ENCODE assay signal across 18 cellular contexts in genomic region chr2:109434351-109434750, GRCh38.
"Had no signal": no experiment of that assay in that cellular context is flagged by ENCODE, and none has a peak within 500 bp of the region (broad histone marks: within the 10 kb centered on the region; RNA-seq: fewer than 3 reads in every experiment).

No MANE protein-coding gene starts in this region.

- H3K4me1 ChIP-seq: vagina had no signal

- H3K36me3 ChIP-seq: esophagus squamous epithelium, thyroid gland, vagina had no signal

- H3K27me3 ChIP-seq: esophagus squamous epithelium, stomach, thyroid gland, upper lobe of left lung, vagina had no signal

- ATAC-seq: effector memory CD8-positive, alpha-beta T cell; left cardiac atrium had no signal

- H3K4me3 ChIP-seq: esophagus squamous epithelium, left ventricle myocardium inferior, lung, stomach, thyroid gland, upper lobe of left lung, vagina had no signal

- H3K27ac ChIP-seq: thyroid gland, upper lobe of left lung, vagina had no signal

- DNase-seq: effector memory CD8-positive, alpha-beta T cell; esophagus squamous epithelium; foreskin fibroblast; kidney; left cardiac atrium; left ventricle myocardium inferior; mesenchymal stem cell; naive B cell; occipital lobe; small intestine; stimulated activated CD4-positive, alpha-beta T cell treated with anti-CD3 and anti-CD28 coated beads, Interleukin-12 subunit alpha, Interleukin-12 subunit beta, amount 100 ng/mL, for 4 hours; stimulated activated naive CD4-positive, alpha-beta T cell; stomach; substantia nigra; thyroid gland; upper lobe of left lung had no signal

- H3K9me3 ChIP-seq: esophagus squamous epithelium, left ventricle myocardium inferior, stomach, thyroid gland, upper lobe of left lung, vagina had no signal
